ENCODE assay signal across 8 cellular contexts in the genomic region with DNA sequence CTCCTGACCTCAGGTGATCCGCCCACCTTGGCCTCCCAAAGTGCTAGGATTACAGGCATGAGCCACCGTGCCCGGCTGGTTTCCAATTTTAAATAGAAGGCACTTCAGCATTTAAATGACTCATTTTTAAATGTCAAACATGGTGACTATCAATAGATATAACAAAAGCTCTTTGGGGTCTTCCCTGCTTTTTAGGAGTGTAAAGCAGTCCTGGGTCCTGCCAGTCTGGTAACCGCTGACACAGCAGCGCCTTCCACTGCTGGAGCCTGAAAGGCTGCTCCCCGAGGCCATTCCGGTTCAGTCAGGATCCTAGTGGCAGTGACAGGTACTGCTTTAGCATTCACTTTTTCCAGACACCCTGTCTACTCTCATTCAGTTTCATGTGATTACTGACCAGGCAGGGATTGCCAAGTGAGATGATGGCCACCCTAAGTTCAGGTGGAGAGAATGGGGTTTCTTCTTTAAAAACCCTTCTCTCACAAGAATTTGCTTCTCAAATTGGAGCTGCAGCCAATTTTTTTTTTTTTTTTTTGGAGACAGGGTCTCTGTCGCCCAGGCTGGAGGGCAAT. TPM values are rescaled to one million over a fixed set of nuclear protein-coding genes. Genes with fewer than 3 reads are reported as not detected.
A peak's percentile ranks its signal among the peaks of the same experiment; 100 is the strongest.
DNase-seq lines count a peak whose midpoint lies in the region; ATAC-seq, FAIRE-seq and TF ChIP-seq lines count a peak whose summit lies in the region.

No MANE protein-coding gene starts in this region.

- no peak overlapping the region for H2AFZ ChIP-seq in astrocyte (ENCODE audit: low read depth, low read length)

- H3K4me3 ChIP-seq in astrocyte (ENCODE audit: insufficient read depth, low read depth, low read length) = no peak overlapping the region

- no peaks in the 10 kb centered on the region for H3K36me3 ChIP-seq in astrocyte (ENCODE audit: insufficient read depth, low read length)

- H3K4me1 Mint-ChIP-seq in astrocyte (ENCODE audit: low read depth, unreplicated experiment) = peaks cover 49% of the 10 kb centered on the region

- TF ChIP-seq CTCF in LNCAP (IDR thresholded peaks at IDR 0.05) (peak; percentile 52; the same call in 1 of the 2 replicates), astrocyte (IDR thresholded peaks at IDR 0.05; ENCODE audit: insufficient read depth, low read depth, low read length) (peak; percentile 58)

- peaks cover 38% of the 10 kb centered on the region for H3K4me1 ChIP-seq in astrocyte (ENCODE audit: insufficient read depth, low read length)

- H3K9ac ChIP-seq in astrocyte (ENCODE audit: low read length) = no peak overlapping the region

- no peaks in the 10 kb centered on the region for H3K9me3 ChIP-seq in astrocyte (ENCODE audit: insufficient read depth, low read depth, low read length)

- DNase-seq in EH (ENCODE audit: low read depth) (peak; percentile 61), T-helper 1 cell (peak; percentile 29 to 63 (median 59)), astrocyte (ENCODE audit: low read depth) (peak; percentile 34), iPS-NIHi7 (ENCODE audit: extremely low spot score) (peak; percentile 63), OCI-M2 (lab: John Stamatoyannopoulos, UW; ENCODE audit: unreplicated experiment) (no peak)
- peak in 2 of 3 experiments; percentile 26 to 34 for DNase-seq in stimulated activated CD4-positive, alpha-beta T cell treated with anti-CD3 and anti-CD28 coated beads, TNF-alpha, amount 100 ng/mL, for 4 hours (ENCODE audit: low read depth in 3 of 3)

- no peak overlapping the region for H3K4me2 ChIP-seq in astrocyte (ENCODE audit: low read length)

- no peaks in the 10 kb centered on the region for H3K27me3 ChIP-seq in astrocyte (ENCODE audit: insufficient read depth, low read length)

- H3K4me3 Mint-ChIP-seq in astrocyte (ENCODE audit: unreplicated experiment) = no peak overlapping the region

- no peak for ATAC-seq in HG03045 (IDR thresholded peaks at IDR 0.05; ENCODE audit: unreplicated experiment)

- H4K20me1 ChIP-seq in astrocyte (ENCODE audit: insufficient read depth, low read length) = peaks cover 95% of the 10 kb centered on the region

- H3K27ac ChIP-seq in astrocyte (ENCODE audit: low read depth, low read length) = peak overlapping the region; percentile 1

- H3K27me3 Mint-ChIP-seq in astrocyte (ENCODE audit: low read depth, unreplicated experiment) = no peaks in the 10 kb centered on the region

- H3K9me3 Mint-ChIP-seq in astrocyte (ENCODE audit: unreplicated experiment) = no peaks in the 10 kb centered on the region

- H3K27ac Mint-ChIP-seq in astrocyte (ENCODE audit: unreplicated experiment) = peak overlapping the region; percentile 79

- no peak for FAIRE-seq in astrocyte (lab: Jason Lieb, UNC)

- H3K79me2 ChIP-seq in astrocyte (ENCODE audit: insufficient read depth, low read length) = peaks cover 98% of the 10 kb centered on the region

- H3K36me3 Mint-ChIP-seq in astrocyte (ENCODE audit: low read depth, unreplicated experiment) = peaks cover 2% of the 10 kb centered on the region

RNA-seq across cellular contexts. Expression of a gene that starts 5.1 kb away (rescaled TPM):
- total RNA-seq in astrocyte = 39.0 and 39.2 TPM in 2 replicates

RNA-seq across cellular contexts. Expression of a gene that starts 16.7 kb away (rescaled TPM):
- total RNA-seq in astrocyte = 37.1 and 37.3 TPM in 2 replicates

RNA-seq across cellular contexts. Expression of a gene that starts 31.3 kb away (rescaled TPM):
- 11.6 and 12.4 TPM in 2 replicates for total RNA-seq in astrocyte

RNA-seq across cellular contexts. Expression of a gene that starts 59.6 kb away (rescaled TPM):
- total RNA-seq in astrocyte = 11.0 and 13.5 TPM in 2 replicates
